Comparison of ENCODE assay signal across 21 cellular contexts in genomic region chr6:161668665-161669064, GRCh38.
DNase-seq lines count a peak whose midpoint lies in the region; ATAC-seq, FAIRE-seq and TF ChIP-seq lines count a peak whose summit lies in the region.
"Had no signal": no experiment of that assay in that cellular context is flagged by ENCODE, and none has a peak within 500 bp of the region (broad histone marks: within the 10 kb centered on the region; RNA-seq: fewer than 3 reads in every experiment).

No MANE protein-coding gene starts in this region.

- no peaks in the 10 kb centered on the region for H3K27me3 ChIP-seq in bronchial epithelial cell (ENCODE audit: control insufficient read depth, insufficient read depth, low read length)
- H3K27me3 ChIP-seq: BLaER1 treated with 17β-estradiol and CSF1 and Interleukin-3, amounts not matched to agents 10 nM and 100 nM had no signal

- H3K4me1 Mint-ChIP-seq in stimulated activated effector memory CD8-positive, alpha-beta T cell treated with anti-CD3 and anti-CD28 coated beads, Interleukin-12 subunit alpha, Interleukin-12 subunit beta, amount 100 ng/mL, for 72 hours, result no peaks in the 10 kb centered on the region
- H3K4me1 Mint-ChIP-seq: B cell had no signal

- FAIRE-seq in bronchial epithelial cell (lab: Jason Lieb, UNC), result peak; percentile 7
- FAIRE-seq: A549, D721Med, G401.6, GM12878, GM12892, GM18507, GM19239 had no signal

- H3K27ac Mint-ChIP-seq in stimulated activated effector memory CD8-positive, alpha-beta T cell treated with anti-CD3 and anti-CD28 coated beads, Interleukin-12 subunit alpha, Interleukin-12 subunit beta, amount 100 ng/mL, for 72 hours, result no peak overlapping the region
- H3K27ac Mint-ChIP-seq: B cell; CD4-positive, alpha-beta T cell; CD8-positive, alpha-beta T cell had no signal

- no peaks in the 10 kb centered on the region for H3K9me3 Mint-ChIP-seq in stimulated activated effector memory CD8-positive, alpha-beta T cell treated with anti-CD3 and anti-CD28 coated beads, Interleukin-12 subunit alpha, Interleukin-12 subunit beta, amount 100 ng/mL, for 72 hours
- H3K9me3 Mint-ChIP-seq: CD8-positive, alpha-beta T cell had no signal

- DNase-seq in GM12865 (ENCODE audit: low read depth), result peak; percentile 3
- no peak for DNase-seq in bronchial epithelial cell (ENCODE audit: low read depth)
- DNase-seq in stimulated activated effector memory CD8-positive, alpha-beta T cell treated with anti-CD3 and anti-CD28 coated beads, Interleukin-12 subunit alpha, Interleukin-12 subunit beta, amount 100 ng/mL, for 72 hours (ENCODE audit: low spot score in 2 of 2), result no peak
- DNase-seq in NCI-H187 (lab: John Stamatoyannopoulos, UW), result no peak
- DNase-seq: AML-193; Caco-2; Calu3; CD4-positive, alpha-beta T cell; CD8-positive, alpha-beta T cell; DMS79 treated with DMSO at 0.1 percent for 48 hours; GF-D8 had no signal

- TF ChIP-seq CTCF in GM12865 (IDR thresholded peaks at IDR 0.05; ENCODE audit: insufficient read depth, low read depth, low read length, missing control alignments) (no peak), bronchial epithelial cell (IDR thresholded peaks at IDR 0.05; ENCODE audit: insufficient read depth, low read length, severe bottlenecking) (no peak)

- no peak overlapping the region for H3K4me3 Mint-ChIP-seq in stimulated activated effector memory CD8-positive, alpha-beta T cell treated with anti-CD3 and anti-CD28 coated beads, Interleukin-12 subunit alpha, Interleukin-12 subunit beta, amount 100 ng/mL, for 72 hours
- H3K4me3 Mint-ChIP-seq: B cell; CD4-positive, alpha-beta T cell; CD8-positive, alpha-beta T cell had no signal

- no peaks in the 10 kb centered on the region for H3K36me3 Mint-ChIP-seq in stimulated activated effector memory CD8-positive, alpha-beta T cell treated with anti-CD3 and anti-CD28 coated beads, Interleukin-12 subunit alpha, Interleukin-12 subunit beta, amount 100 ng/mL, for 72 hours
- H3K36me3 Mint-ChIP-seq: CD8-positive, alpha-beta T cell had no signal

- H3K4me3 ChIP-seq in GM12865 (ENCODE audit: low read depth, low read length) (no peak overlapping the region), bronchial epithelial cell (ENCODE audit: low read depth, low read length) (no peak overlapping the region)
- H3K4me3 ChIP-seq: A549; BLaER1 treated with 17β-estradiol and CSF1 and Interleukin-3, amounts not matched to agents 10 nM and 100 nM; GM12878 had no signal

- no peaks in the 10 kb centered on the region for H3K36me3 ChIP-seq in bronchial epithelial cell (ENCODE audit: control insufficient read depth, insufficient read depth, low read length)
- H3K36me3 ChIP-seq: BLaER1 treated with 17β-estradiol and CSF1 and Interleukin-3, amounts not matched to agents 10 nM and 100 nM had no signal

- peak; percentile 71 for ATAC-seq in stimulated activated effector memory CD8-positive, alpha-beta T cell treated with anti-CD3 and anti-CD28 coated beads, Interleukin-12 subunit alpha, Interleukin-12 subunit beta, amount 100 ng/mL, for 72 hours
- ATAC-seq in GM19035 (IDR thresholded peaks at IDR 0.05; ENCODE audit: unreplicated experiment), result no peak
- ATAC-seq: A549; CD8-positive, alpha-beta T cell; GM12878 had no signal
